Comparison of ENCODE assay signal across 13 cellular contexts in the genomic region with DNA sequence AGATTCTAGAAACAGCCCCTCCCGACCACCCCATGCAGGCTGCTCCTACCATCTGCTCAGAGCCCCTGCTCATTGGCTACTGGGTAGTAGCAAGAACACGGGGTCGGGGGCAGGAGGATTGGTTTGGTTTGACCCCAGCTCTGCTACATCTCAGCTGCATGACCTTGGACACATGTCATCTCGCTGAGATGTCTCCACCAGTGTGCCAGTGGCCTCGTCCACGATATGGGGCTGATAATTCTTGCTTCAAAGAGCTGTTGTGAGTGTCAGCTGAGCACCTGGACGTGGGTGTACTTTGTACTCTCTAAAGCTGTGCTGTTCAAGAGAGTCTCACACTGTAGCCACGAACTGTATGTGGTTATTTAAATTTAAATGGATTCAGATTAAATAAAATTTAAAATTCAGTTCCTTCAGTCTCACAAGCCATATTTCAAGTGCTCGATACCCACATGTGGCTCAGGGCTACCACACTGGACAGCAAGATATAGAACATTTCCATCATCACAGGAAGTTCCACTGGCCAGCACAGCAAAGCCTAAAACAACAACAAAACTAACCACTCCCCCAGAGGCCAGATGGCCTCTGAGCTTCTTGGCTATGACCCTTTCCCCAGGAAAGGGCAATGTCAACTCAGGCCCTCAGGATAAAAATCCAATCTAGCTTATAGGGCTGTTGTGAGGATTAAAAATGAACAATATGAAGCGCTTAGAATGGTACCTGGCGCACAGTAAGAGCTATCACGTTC. TPM values are rescaled to one million over a fixed set of nuclear protein-coding genes. Genes with fewer than 3 reads are reported as not detected.
DNase-seq lines count a peak whose midpoint lies in the region; ATAC-seq and TF ChIP-seq lines count a peak whose summit lies in the region.
"Had no signal": no experiment of that assay in that cellular context is flagged by ENCODE, and none has a peak within 500 bp of the region (broad histone marks: within the 10 kb centered on the region; RNA-seq: fewer than 3 reads in every experiment).

No MANE protein-coding gene starts in this region.

- DNase-seq in Ammon's horn (ENCODE audit: low spot score) (peak; percentile 34), T-helper 17 cell (no peak), heart left ventricle (peak in 2 of 5 donors; percentile 57 to 58), globus pallidus (ENCODE audit: low spot score) (no peak)
- no peak for DNase-seq in effector memory CD8-positive, alpha-beta T cell
- DNase-seq in stimulated activated naive CD8-positive, alpha-beta T cell treated with anti-CD3 and anti-CD28 coated beads, Interleukin-15, Interleukin-2, amounts not matched to agents 100 U/mL and 50 U/mL, for 24 hours, result no peak
- DNase-seq: activated CD4-positive, alpha-beta T cell treated with anti-CD3 and anti-CD28 coated beads, Interleukin-2, amount 50 U/mL, for 4 hours; amniotic stem cell; foreskin keratinocyte; stimulated activated CD4-positive, alpha-beta T cell treated with anti-CD3 and anti-CD28 coated beads, Interleukin-2, amount 100 ng/mL, for 24 hours had no signal

- H3K9ac ChIP-seq in parathyroid adenoma, result no peak overlapping the region

- H3K4me3 ChIP-seq in heart left ventricle (no peak overlapping the region), parathyroid adenoma (ENCODE audit: low read depth, low read length) (no peak overlapping the region)

- H3K9me3 ChIP-seq in T-helper 17 cell (ENCODE audit: control insufficient read depth, low read length, poor library complexity, severe bottlenecking) (no peaks in the 10 kb centered on the region), heart left ventricle (no peaks in the 10 kb centered on the region), parathyroid adenoma (ENCODE audit: control insufficient read depth, low read length) (no peaks in the 10 kb centered on the region)

- ATAC-seq in T-helper 17 cell (peak; percentile 18), heart left ventricle (peak; percentile 30 to 71 (median 42)), GM18873 (IDR thresholded peaks at IDR 0.05; ENCODE audit: low FRiP score, unreplicated experiment) (no peak)
- no peak for ATAC-seq in effector memory CD8-positive, alpha-beta T cell (replicated peaks)
- no peak for ATAC-seq in stimulated activated naive CD8-positive, alpha-beta T cell treated with anti-CD3 and anti-CD28 coated beads, Interleukin-15, Interleukin-2, amounts not matched to agents 100 U/mL and 50 U/mL, for 24 hours
- ATAC-seq: foreskin keratinocyte had no signal

- H3K4me3 Mint-ChIP-seq in T-helper 17 cell, result no peak overlapping the region
- no peak overlapping the region for H3K4me3 Mint-ChIP-seq in effector memory CD8-positive, alpha-beta T cell
- H3K4me3 Mint-ChIP-seq: type B pancreatic cell had no signal

- TF ChIP-seq POLR2A in heart left ventricle (IDR thresholded peaks at IDR 0.05), result no peak

- H3K4me1 Mint-ChIP-seq in T-helper 17 cell, result no peaks in the 10 kb centered on the region
- H3K4me1 Mint-ChIP-seq in effector memory CD8-positive, alpha-beta T cell (ENCODE audit: low read depth in 2 of 2), result peaks cover 0 to 5% of the 10 kb centered on the region in 2 donors

- no peaks in the 10 kb centered on the region for H3K9me3 Mint-ChIP-seq in effector memory CD8-positive, alpha-beta T cell
- H3K9me3 Mint-ChIP-seq: type B pancreatic cell had no signal

- H3K36me3 ChIP-seq in heart left ventricle (no peaks in the 10 kb centered on the region), parathyroid adenoma (ENCODE audit: control insufficient read depth, insufficient read depth, low read length) (no peaks in the 10 kb centered on the region)

- H3K79me2 ChIP-seq in parathyroid adenoma, result no peaks in the 10 kb centered on the region

- no peak overlapping the region for H3K27ac Mint-ChIP-seq in T-helper 17 cell
- H3K27ac Mint-ChIP-seq in effector memory CD8-positive, alpha-beta T cell, result no peak overlapping the region
- H3K27ac Mint-ChIP-seq: type B pancreatic cell had no signal

- H3K27ac ChIP-seq in heart left ventricle (peak overlapping the region; percentile 36 to 95 (median 80)), parathyroid adenoma (peak overlapping the region; percentile 34)
- H3K27ac ChIP-seq: foreskin keratinocyte had no signal

- 52 to 59% (median 55%) methylated on average over 12 of the region's 12 CpGs for WGBS in heart left ventricle, 4 donors

- TF ChIP-seq CTCF in heart left ventricle (IDR thresholded peaks at IDR 0.05) (no peak), parathyroid adenoma (IDR thresholded peaks at IDR 0.05) (no peak)

- H3K4me1 ChIP-seq in heart left ventricle (peaks cover 22 to 92% (median 74%) of the 10 kb centered on the region in 12 donors), parathyroid adenoma (peaks cover 23% of the 10 kb centered on the region)

- H3K27me3 ChIP-seq in heart left ventricle, result no peaks in the 10 kb centered on the region
- H3K27me3 ChIP-seq in parathyroid adenoma (ENCODE audit: control insufficient read depth, insufficient read depth, low read length), result no peaks in the 10 kb centered on the region
- H3K27me3 ChIP-seq: foreskin keratinocyte had no signal

- peak overlapping the region; percentile 27 for H3K4me2 ChIP-seq in parathyroid adenoma (ENCODE audit: low read length)

- peak overlapping the region; percentile 13 for H2AFZ ChIP-seq in parathyroid adenoma

- peaks cover 2% of the 10 kb centered on the region for H3K36me3 Mint-ChIP-seq in T-helper 17 cell (ENCODE audit: low read depth)
- H3K36me3 Mint-ChIP-seq in effector memory CD8-positive, alpha-beta T cell (ENCODE audit: insufficient read depth), result no peaks in the 10 kb centered on the region
- H3K36me3 Mint-ChIP-seq: type B pancreatic cell had no signal

- H3K27me3 Mint-ChIP-seq in T-helper 17 cell, result no peaks in the 10 kb centered on the region
- H3K27me3 Mint-ChIP-seq in effector memory CD8-positive, alpha-beta T cell, result peaks cover 10 to 22% of the 10 kb centered on the region in 2 donors
- H3K27me3 Mint-ChIP-seq: type B pancreatic cell had no signal

- intact Hi-C loops in heart left ventricle (cut with DNase I), result loop anchor here in 2 of 10 donors (5.0 to 10.0 kb wide), 2 partner anchors 41 to 99 kb away; a partner anchor contains a TSS

RNA-seq across cellular contexts. Expression of a gene that starts 18.6 kb away (rescaled TPM):
- total RNA-seq in T-helper 17 cell, result under 1 TPM; 0.34 to 0.57 TPM
- total RNA-seq in heart left ventricle, result 10 to 100 TPM; 19.1 to 69.1 (median 36.1) TPM
- polyA plus RNA-seq in heart left ventricle, result 1 to 10 TPM; 4.0 to 8.4 TPM

Comparison
In these comparisons a context has a peak if more than half of its experiments do, and no peak if none do; other contexts are left out.
1. ATAC-seq: peak in T-helper 17 cell (single experiment) and heart left ventricle (4 of 4); none in effector memory CD8-positive, alpha-beta T cell (single experiment), GM18873 (single experiment) and stimulated activated naive CD8-positive, alpha-beta T cell treated with anti-CD3 and anti-CD28 coated beads, Interleukin-15, Interleukin-2, amounts not matched to agents 100 U/mL and 50 U/mL, for 24 hours (single experiment).
2. RNA of a gene that starts 18.6 kb away (total RNA-seq): 19.1 to 69.1 TPM in heart left ventricle; 0.34 to 0.57 TPM in T-helper 17 cell; every median in the first group is over 10 times any median in the second.